In genomic region chr2:96336104-96336775, GRCh38 we compare ENCODE assay signal across 8 cellular contexts. TPM values are rescaled to one million over a fixed set of nuclear protein-coding genes. Genes with fewer than 3 reads are reported as not detected.
DNase-seq lines count a peak whose midpoint lies in the region; ATAC-seq, FAIRE-seq and TF ChIP-seq lines count a peak whose summit lies in the region.

No MANE protein-coding gene starts in this region.

- no peaks in the 10 kb centered on the region for H3K9me3 ChIP-seq in OCI-LY7 (ENCODE audit: low read length)
- no peaks in the 10 kb centered on the region for H3K9me3 ChIP-seq in esophagus (ENCODE audit: control insufficient read depth in 2 of 2, insufficient read depth in 1 of 2, low read depth in 1 of 2, low read length in 1 of 2)
- no peaks in the 10 kb centered on the region for H3K9me3 ChIP-seq in skeletal muscle satellite cell (replicated peaks; ENCODE audit: low read length)

- peak overlapping the region; percentile 52; the same call in 1 of the 2 replicates for H2AFZ ChIP-seq in OCI-LY7 (ENCODE audit: low read length)

- H3K9ac ChIP-seq in skeletal muscle satellite cell (ENCODE audit: low read depth, low read length), result peak overlapping the region; percentile 91

- peak overlapping the region; percentile 91 for H3K4me2 ChIP-seq in OCI-LY7 (ENCODE audit: low read length)
- H3K4me2 ChIP-seq in skeletal muscle satellite cell (ENCODE audit: low read length), result peak overlapping the region; percentile 96

- H3K9me2 ChIP-seq in OCI-LY7 (ENCODE audit: insufficient read depth, low read length), result no peaks in the 10 kb centered on the region

- H3K36me3 ChIP-seq in OCI-LY7 (ENCODE audit: insufficient read depth, low read length) (peaks cover 31% of the 10 kb centered on the region), esophagus (ENCODE audit: control insufficient read depth in 2 of 2, insufficient read depth in 2 of 2, low read length in 1 of 2) (no peaks in the 10 kb centered on the region), skeletal muscle satellite cell (ENCODE audit: insufficient read depth, low read length) (no peaks in the 10 kb centered on the region)

- H3K4me3 Mint-ChIP-seq in activated CD4-positive, alpha-beta T cell treated with anti-CD3 and anti-CD28 coated beads for 36 hours, result peak overlapping the region; percentile 88

- H3K9me3 Mint-ChIP-seq in activated CD4-positive, alpha-beta T cell treated with anti-CD3 and anti-CD28 coated beads for 36 hours (ENCODE audit: low read depth), result no peaks in the 10 kb centered on the region

- no peaks in the 10 kb centered on the region for H4K20me1 ChIP-seq in OCI-LY7 (ENCODE audit: insufficient read depth, low read length)

- ATAC-seq in activated CD4-positive, alpha-beta T cell treated with anti-CD3 and anti-CD28 coated beads for 36 hours, result no peak
- ATAC-seq in HG02970 (IDR thresholded peaks at IDR 0.05; ENCODE audit: low FRiP score, unreplicated experiment), result no peak

- intact Hi-C loops in activated CD4-positive, alpha-beta T cell treated with anti-CD3 and anti-CD28 coated beads for 36 hours (cut with DNase I, micrococcal nuclease), result loop anchor here (1.0 to 5.0 kb wide), 4 partner anchors 31 to 426 kb away; partner anchors contain the start of genes ARID5A (in 1 of the 2), CNNM4 (in 1 of the 2), SNRNP200 (in 1 of the 2) and STARD7 (in 1 of the 2)
- intact Hi-C loops in OCI-LY7 (cut with micrococcal nuclease; ENCODE audit: unreplicated experiment), result loop anchor here (1.0 kb wide), 2 partner anchors 15 to 31 kb away; partner anchors contain the start of gene SNRNP200

- CTCF ChIA-PET in activated CD4-positive, alpha-beta T cell treated with anti-CD3 and anti-CD28 coated beads for 36 hours (lab: Charles Lee), result interaction anchor here (1.0 to 1.9 kb wide), 5 partner anchors 8 to 192 kb away, joined by 3 to 8 read pairs (median 4); partner anchors contain the start of gene ITPRIPL1
- CTCF ChIA-PET in OCI-LY7 (lab: Charles Lee; ENCODE audit: unreplicated experiment), result interaction anchor here (0.6 kb wide), 1 partner anchor 95 kb away, joined by 3 read pairs; no protein-coding TSS in a partner anchor

- WGBS in esophagus, 2 donors, result 14 to 16% methylated on average over 15 of the region's 15 CpGs

- H3K27me3 Mint-ChIP-seq in activated CD4-positive, alpha-beta T cell treated with anti-CD3 and anti-CD28 coated beads for 36 hours, result no peaks in the 10 kb centered on the region

- no peaks in the 10 kb centered on the region for H3K27me3 ChIP-seq in esophagus (ENCODE audit: control insufficient read depth in 1 of 2, insufficient read depth in 2 of 2, low read length in 2 of 2)
- H3K27me3 ChIP-seq in skeletal muscle satellite cell (ENCODE audit: control insufficient read depth, insufficient read depth, low read length), result no peaks in the 10 kb centered on the region

- FAIRE-seq in frontal cortex (lab: Jason Lieb, UNC), result no peak

- no peak for DNase-seq in activated CD4-positive, alpha-beta T cell treated with anti-CD3 and anti-CD28 coated beads for 36 hours
- no peak for DNase-seq in activated CD4-positive, alpha-beta T cell treated with anti-CD3 and anti-CD28 coated beads, Interleukin-2, amount 50 U/mL, for 48 hours
- DNase-seq in OCI-LY7 (ENCODE audit: low spot score) (peak; percentile 23), NCI-H2081 treated with DMSO at 0.1 percent for 48 hours (lab: John Stamatoyannopoulos, UW) (no peak), frontal cortex (ENCODE audit: low spot score in 2 of 2) (no peak)

- H3K4me3 ChIP-seq in OCI-LY7 (ENCODE audit: low read depth, low read length, poor library complexity, severe bottlenecking) (peak overlapping the region; percentile 84), esophagus (ENCODE audit: low read depth in 1 of 2, low read length in 2 of 2) (peak overlapping the region; percentile 53 to 74), skeletal muscle satellite cell (ENCODE audit: low read length) (peak overlapping the region; percentile 76)

- H3K79me2 ChIP-seq in OCI-LY7 (ENCODE audit: insufficient read depth, low read depth, low read length), result peaks cover 60% of the 10 kb centered on the region

- peaks cover 47% of the 10 kb centered on the region for H3K4me1 Mint-ChIP-seq in activated CD4-positive, alpha-beta T cell treated with anti-CD3 and anti-CD28 coated beads for 36 hours

- peaks cover 24% of the 10 kb centered on the region for H3K4me1 ChIP-seq in OCI-LY7 (ENCODE audit: insufficient read depth, low read length, poor library complexity, severe bottlenecking)
- H3K4me1 ChIP-seq in esophagus (ENCODE audit: control insufficient read depth in 2 of 2, insufficient read depth in 2 of 2, low read length in 1 of 2), result peaks cover 0 to 3% of the 10 kb centered on the region in 2 donors
- peaks cover 26% of the 10 kb centered on the region for H3K4me1 ChIP-seq in skeletal muscle satellite cell (ENCODE audit: control insufficient read depth, insufficient read depth, low read length)

- POLR2A ChIA-PET in activated CD4-positive, alpha-beta T cell treated with anti-CD3 and anti-CD28 coated beads for 36 hours (lab: Charles Lee), result interaction anchor here (0.6 to 4.5 kb wide), 8 partner anchors 9 to 613 kb away, joined by 3 to 32 read pairs (median 4); partner anchors contain the start of genes ITPRIPL1 and STARD7
- POLR2A ChIA-PET in OCI-LY7 (lab: Charles Lee), result interaction anchor here (0.7 to 3.5 kb wide), 10 partner anchors 8 to 303 kb away, joined by 3 to 39 read pairs (median 5); partner anchors contain the start of genes SNRNP200 and STARD7

- BruUV-seq in OCI-LY7 (replicated peaks; lab: Mats Ljungman, UMichigan), result TSS peak; percentile 62

- TF ChIP-seq CTCF in OCI-LY7 (conservative IDR thresholded peaks at IDR 0.05; ENCODE audit: low read length), result no peak

- H3K27ac ChIP-seq in OCI-LY7 (ENCODE audit: low read depth, low read length, poor library complexity, severe bottlenecking), result peak overlapping the region; percentile 85
- peak overlapping the region in 1 of 2 donors; percentile 96 for H3K27ac ChIP-seq in esophagus (ENCODE audit: low read depth in 2 of 2, low read length in 1 of 2)

- H3K27ac Mint-ChIP-seq in activated CD4-positive, alpha-beta T cell treated with anti-CD3 and anti-CD28 coated beads for 36 hours, result peak overlapping the region; percentile 85

- peaks cover 34% of the 10 kb centered on the region for H3K36me3 Mint-ChIP-seq in activated CD4-positive, alpha-beta T cell treated with anti-CD3 and anti-CD28 coated beads for 36 hours (ENCODE audit: low read depth)

RNA-seq across cellular contexts. Expression of gene NCAPH, which starts 0.7 kb away (rescaled TPM):
- 10 to 100 TPM; 77.7 to 83.2 TPM for total RNA-seq in activated CD4-positive, alpha-beta T cell treated with anti-CD3 and anti-CD28 coated beads for 36 hours
- total RNA-seq in OCI-LY7 (2014; rRNA removed; shearing (Covaris generic)), result 94.7 and 108 TPM in 2 replicates
- total RNA-seq in OCI-LY7 (2022), result 85.8 and 91.3 TPM in 2 replicates
- polyA plus RNA-seq in esophagus, result 1 to 10 TPM; 3.9 to 9.9 TPM
- total RNA-seq in skeletal muscle satellite cell (2012; rRNA removed), result 10.4 and 12.9 TPM in 2 replicates
- total RNA-seq in frontal cortex, result 2.4 TPM

RNA-seq across cellular contexts. Expression of gene ITPRIPL1, which starts 11.1 kb away (rescaled TPM):
- total RNA-seq in activated CD4-positive, alpha-beta T cell treated with anti-CD3 and anti-CD28 coated beads for 36 hours, result 10 to 100 TPM; 24.8 to 28.4 TPM
- total RNA-seq in OCI-LY7 (2014; rRNA removed; shearing (Covaris generic)), result 13.5 and 15.5 TPM in 2 replicates
- total RNA-seq in OCI-LY7 (2022) (7.1 and 8.1 TPM in 2 replicates), frontal cortex (4.9 TPM)
- 1 to 10 TPM in 1 of 2 donors, under 1 TPM in 1; 0.84 to 1.4 TPM for polyA plus RNA-seq in esophagus
- total RNA-seq in skeletal muscle satellite cell (2012; rRNA removed), result 0.51 and 0.87 TPM in 2 replicates

RNA-seq across cellular contexts. Expression of gene SNRNP200, which starts 30.9 kb away (rescaled TPM):
- total RNA-seq in activated CD4-positive, alpha-beta T cell treated with anti-CD3 and anti-CD28 coated beads for 36 hours, result 100 to 1,000 TPM; 176 to 198 TPM
- total RNA-seq in OCI-LY7 (2014; rRNA removed; shearing (Covaris generic)), result 76.0 and 79.3 TPM in 2 replicates
- total RNA-seq in OCI-LY7 (2022), result 213 and 216 TPM in 2 replicates
- 10 to 100 TPM; 52.5 to 65.6 TPM for polyA plus RNA-seq in esophagus
- 36.2 and 37.4 TPM in 2 replicates for total RNA-seq in skeletal muscle satellite cell (2012; rRNA removed)
- total RNA-seq in frontal cortex, result 41.6 TPM

Comparison
In these comparisons a context has a peak if more than half of its experiments do, and no peak if none do; other contexts are left out.
1. RNA of gene NCAPH, which starts 0.7 kb away (total RNA-seq): 85.8 to 108 TPM in OCI-LY7 and 77.7 to 83.2 TPM in activated CD4-positive, alpha-beta T cell treated with anti-CD3 and anti-CD28 coated beads for 36 hours; 2.4 TPM in frontal cortex (single experiment); every median in the first group is over 10 times any median in the second.
2. Peak in every context shown above with its lines, with median percentiles within 50 percentile points of each other: H3K4me3 ChIP-seq.